In the genomic region with DNA sequence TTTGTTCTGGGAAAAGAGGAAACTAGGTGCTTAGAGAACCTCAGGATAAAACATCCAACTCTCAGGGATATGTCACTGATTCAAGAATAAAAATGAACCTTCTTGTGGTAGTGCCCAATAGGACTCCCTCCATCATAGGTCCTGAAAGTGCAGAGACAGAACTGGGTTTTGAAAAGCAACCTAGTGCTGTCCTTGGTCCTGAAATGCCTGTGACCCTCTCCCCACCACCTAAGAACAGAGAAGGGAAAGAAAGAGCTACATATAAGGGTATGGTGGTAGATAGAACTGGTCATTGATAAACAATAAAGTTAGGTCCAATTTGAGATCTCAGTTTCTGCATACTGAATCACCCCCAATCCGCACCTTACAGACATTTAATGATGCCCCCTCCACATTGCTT, we compare ENCODE assay signal across 12 cellular contexts.
DNase-seq lines count a peak whose midpoint lies in the region; ATAC-seq and TF ChIP-seq lines count a peak whose summit lies in the region.
"Had no signal": no experiment of that assay in that cellular context is flagged by ENCODE, and none has a peak within 500 bp of the region (broad histone marks: within the 10 kb centered on the region; RNA-seq: fewer than 3 reads in every experiment).

No MANE protein-coding gene starts in this region.

- H3K27ac ChIP-seq in endodermal cell (ENCODE audit: low read depth, low read length): no peak overlapping the region
- no peak overlapping the region for H3K27ac ChIP-seq in naive thymus-derived CD4-positive, alpha-beta T cell (ENCODE audit: low read depth, low read length)
- H3K27ac ChIP-seq in uterus: no peak overlapping the region
- H3K27ac ChIP-seq: skin epidermis had no signal

- ATAC-seq in naive thymus-derived CD4-positive, alpha-beta T cell: no peak

- H3K4me1 ChIP-seq in endodermal cell (ENCODE audit: control insufficient read depth, insufficient read depth, low read length) (no peaks in the 10 kb centered on the region), uterus (no peaks in the 10 kb centered on the region)
- H3K4me1 ChIP-seq in naive thymus-derived CD4-positive, alpha-beta T cell (ENCODE audit: control insufficient read depth in 2 of 2, insufficient read depth in 2 of 2, low read length in 2 of 2): no peaks in the 10 kb centered on the region

- no peaks in the 10 kb centered on the region for H3K27me3 Mint-ChIP-seq in endodermal cell (ENCODE audit: insufficient read depth)
- H3K27me3 Mint-ChIP-seq in naive thymus-derived CD4-positive, alpha-beta T cell: no peaks in the 10 kb centered on the region

- no peak overlapping the region for H3K9ac ChIP-seq in endodermal cell (ENCODE audit: extremely low read depth, low read length, poor library complexity, severe bottlenecking)

- DNase-seq in NCI-H82 (lab: John Stamatoyannopoulos, UW) (peak; percentile 6), NCI-H82 treated with DMSO at 0.1 percent for 48 hours (lab: John Stamatoyannopoulos, UW; ENCODE audit: unreplicated experiment) (no peak), NCI-H1048 (lab: John Stamatoyannopoulos, UW) (peak; percentile 6), endodermal cell (peak; percentile 74), renal cortical epithelial cell (ENCODE audit: low read depth) (peak; percentile 23), NCI-H446 treated with DMSO at 0.1 percent for 48 hours (lab: John Stamatoyannopoulos, UW) (no peak), uterus (no peak)
- DNase-seq in naive thymus-derived CD4-positive, alpha-beta T cell: no peak
- DNase-seq: activated CD4-positive, alpha-beta T cell treated with anti-CD3 and anti-CD28 coated beads, Interleukin-2, amount 50 U/mL, for 4 hours; amygdala; NCI-H1105 treated with DMSO at 0.1 percent for 48 hours had no signal

- no peak for TF ChIP-seq POLR2A in uterus (IDR thresholded peaks at IDR 0.05)

- no peak overlapping the region for H3K4me3 Mint-ChIP-seq in endodermal cell
- no peak overlapping the region for H3K4me3 Mint-ChIP-seq in naive thymus-derived CD4-positive, alpha-beta T cell

- POLR2A ChIA-PET in naive thymus-derived CD4-positive, alpha-beta T cell (lab: Charles Lee): no interaction called here

- H3K36me3 ChIP-seq in endodermal cell (ENCODE audit: control insufficient read depth, insufficient read depth, low read length) (no peaks in the 10 kb centered on the region), uterus (no peaks in the 10 kb centered on the region)
- no peaks in the 10 kb centered on the region for H3K36me3 ChIP-seq in naive thymus-derived CD4-positive, alpha-beta T cell (ENCODE audit: control insufficient read depth in 2 of 3, insufficient read depth in 3 of 3, low read length in 3 of 3)

- H3K27me3 ChIP-seq in endodermal cell (ENCODE audit: control insufficient read depth, insufficient read depth, low read length, poor library complexity, severe bottlenecking) (no peaks in the 10 kb centered on the region), uterus (no peaks in the 10 kb centered on the region)
- H3K27me3 ChIP-seq in naive thymus-derived CD4-positive, alpha-beta T cell (ENCODE audit: control insufficient read depth in 2 of 2, insufficient read depth in 2 of 2, low read length in 2 of 2): no peaks in the 10 kb centered on the region

- no peaks in the 10 kb centered on the region for H3K9me3 Mint-ChIP-seq in endodermal cell
- peaks cover 0 to 28% (median 10%) of the 10 kb centered on the region in 11 donors for H3K9me3 Mint-ChIP-seq in naive thymus-derived CD4-positive, alpha-beta T cell

- H3K4me3 ChIP-seq in endodermal cell (ENCODE audit: low read length) (no peak overlapping the region), uterus (no peak overlapping the region)
- H3K4me3 ChIP-seq in naive thymus-derived CD4-positive, alpha-beta T cell (ENCODE audit: low read length): no peak overlapping the region
- H3K4me3 ChIP-seq: skin epidermis had no signal

- H3K4me1 Mint-ChIP-seq in endodermal cell: no peaks in the 10 kb centered on the region
- H3K4me1 Mint-ChIP-seq in naive thymus-derived CD4-positive, alpha-beta T cell: no peaks in the 10 kb centered on the region

- H3K9me3 ChIP-seq in endodermal cell (ENCODE audit: control insufficient read depth, low read length) (peaks cover 62% of the 10 kb centered on the region), uterus (no peaks in the 10 kb centered on the region)
- H3K9me3 ChIP-seq in naive thymus-derived CD4-positive, alpha-beta T cell (ENCODE audit: control insufficient read depth in 2 of 3, low read length in 3 of 3): no peaks in the 10 kb centered on the region

- CTCF ChIA-PET in naive thymus-derived CD4-positive, alpha-beta T cell (lab: Charles Lee): no interaction called here

- H3K36me3 Mint-ChIP-seq in endodermal cell (ENCODE audit: low read depth): no peaks in the 10 kb centered on the region
- no peaks in the 10 kb centered on the region for H3K36me3 Mint-ChIP-seq in naive thymus-derived CD4-positive, alpha-beta T cell

- 52 to 71% methylated on average over 1 of the region's 1 CpG for WGBS in endodermal cell (ENCODE audit: insufficient coverage in 1 of 2, insufficient read length in 1 of 2), 2 experiments

- TF ChIP-seq CTCF in endodermal cell (conservative IDR thresholded peaks at IDR 0.05) (no peak), uterus (IDR thresholded peaks at IDR 0.05) (no peak)

- H3K27ac Mint-ChIP-seq in endodermal cell: no peak overlapping the region
- H3K27ac Mint-ChIP-seq in naive thymus-derived CD4-positive, alpha-beta T cell: no peak overlapping the region

- intact Hi-C loops in naive thymus-derived CD4-positive, alpha-beta T cell (cut with micrococcal nuclease): no loop called here
- intact Hi-C loops in uterus (cut with DNase I; ENCODE audit: low total_unique reads): no loop called here

Comparison
In these comparisons a context has a peak if more than half of its experiments do, and no peak if none do; other contexts are left out.
1. DNase-seq: peak in NCI-H82 (single experiment), NCI-H1048 (single experiment), endodermal cell (single experiment) and renal cortical epithelial cell (single experiment); none in NCI-H82 treated with DMSO at 0.1 percent for 48 hours (single experiment), naive thymus-derived CD4-positive, alpha-beta T cell (0 of 9), NCI-H446 treated with DMSO at 0.1 percent for 48 hours (single experiment) and uterus (0 of 2).